Comparison of ENCODE assay signal across 15 cellular contexts in genomic region chr9:136586391-136586790, GRCh38. TPM values are rescaled to one million over a fixed set of nuclear protein-coding genes. Genes with fewer than 3 reads are reported as not detected.
DNase-seq lines count a peak whose midpoint lies in the region; TF ChIP-seq lines count a peak whose summit lies in the region.
"Had no signal": no experiment of that assay in that cellular context is flagged by ENCODE, and none has a peak within 500 bp of the region (broad histone marks: within the 10 kb centered on the region; RNA-seq: fewer than 3 reads in every experiment).

No MANE protein-coding gene starts in this region.

- H3K9me3 Mint-ChIP-seq in brain = peaks cover 0 to 10% (median 6%) of the 10 kb centered on the region in 5 experiments
- H3K9me3 Mint-ChIP-seq: CD14-positive monocyte, HFFc6 had no signal

- H3K4me3 Mint-ChIP-seq in brain = no peak overlapping the region
- H3K4me3 Mint-ChIP-seq: HFFc6 had no signal

- DNase-seq in activated CD4-positive, CD25-positive, alpha-beta regulatory T cell treated with anti-CD3 and anti-CD28 coated beads, Interleukin-2, amount 50 U/mL, for 72 hours = no peak
- DNase-seq in cerebellum (ENCODE audit: low spot score) = no peak
- DNase-seq in AML-193 (lab: John Stamatoyannopoulos, UW) = no peak
- DNase-seq: Caco-2, HFFc6, NCI-H1417 treated with DMSO at 0.1 percent for 48 hours, NCI-H2029, NCI-H2171 treated with DMSO at 0.1 percent for 48 hours had no signal

- no peaks in the 10 kb centered on the region for H3K9me2 ChIP-seq in neural cell (ENCODE audit: insufficient read depth, low read length)

- TF ChIP-seq RAD21 in neural cell (conservative IDR thresholded peaks at IDR 0.05) = no peak

- TF ChIP-seq EP300 in neural cell (conservative IDR thresholded peaks at IDR 0.05; ENCODE audit: poor library complexity, severe bottlenecking) = no peak

- no peak overlapping the region for H3K4me3 ChIP-seq in BLaER1 treated with 17β-estradiol and CSF1 and Interleukin-3, amounts not matched to agents 10 nM and 100 nM
- no peak overlapping the region for H3K4me3 ChIP-seq in HEK293 (ENCODE audit: low read depth, low read length)
- H3K4me3 ChIP-seq in neural cell (ENCODE audit: low read length) = no peak overlapping the region
- H3K4me3 ChIP-seq: GM23248, SJSA1 had no signal

- H3K27ac Mint-ChIP-seq in brain = peak overlapping the region in 4 of 5 experiments; percentile 54 to 87 (median 74)
- H3K27ac Mint-ChIP-seq: CD14-positive monocyte, HFFc6 had no signal

- no peaks in the 10 kb centered on the region for H3F3A ChIP-seq in neural cell (ENCODE audit: insufficient read depth, low read length, poor library complexity, severe bottlenecking)

- no peak overlapping the region for H2AFZ ChIP-seq in neural cell (ENCODE audit: low read depth, low read length)
- H2AFZ ChIP-seq: GM23248 had no signal

- peaks cover 0 to 8% (median 0%) of the 10 kb centered on the region in 11 experiments; a peak in 7 of 22 replicates for H3K9me3 ChIP-seq in BLaER1 treated with 17β-estradiol and CSF1 and Interleukin-3, amounts not matched to agents 10 nM and 100 nM (replicated peaks in 1 of 11)
- H3K9me3 ChIP-seq in HEK293 (ENCODE audit: control insufficient read depth, insufficient read depth, low read depth, low read length) (no peaks in the 10 kb centered on the region), neural cell (ENCODE audit: low read length) (no peaks in the 10 kb centered on the region)
- H3K9me3 ChIP-seq: SJSA1 had no signal

- H3K79me2 ChIP-seq in neural cell (replicated peaks; ENCODE audit: insufficient read depth, low read length) = no peaks in the 10 kb centered on the region

- H3K27ac ChIP-seq in BLaER1 treated with 17β-estradiol and CSF1 and Interleukin-3, amounts not matched to agents 10 nM and 100 nM = no peak overlapping the region
- H3K27ac ChIP-seq in HEK293 (ENCODE audit: extremely low read depth, low read depth, low read length) = no peak overlapping the region
- no peak overlapping the region for H3K27ac ChIP-seq in neural cell (ENCODE audit: low read length)
- H3K27ac ChIP-seq: GM23248, SJSA1 had no signal

- peaks cover 73 to 100% (median 90%) of the 10 kb centered on the region in 10 experiments for H3K4me1 ChIP-seq in BLaER1 treated with 17β-estradiol and CSF1 and Interleukin-3, amounts not matched to agents 10 nM and 100 nM
- H3K4me1 ChIP-seq in HEK293 (ENCODE audit: control insufficient read depth, insufficient read depth, low read length) = no peaks in the 10 kb centered on the region
- H3K4me1 ChIP-seq: Caco-2 had no signal

- H3K27me3 Mint-ChIP-seq in brain = no peaks in the 10 kb centered on the region

- peak overlapping the region in 1 of 11 experiments; percentile 71; a peak in 1 of 22 replicates for H3K9ac ChIP-seq in BLaER1 treated with 17β-estradiol and CSF1 and Interleukin-3, amounts not matched to agents 10 nM and 100 nM
- H3K9ac ChIP-seq in neural cell (ENCODE audit: low read length) = no peak overlapping the region
- H3K9ac ChIP-seq: GM23248 had no signal

- no peaks in the 10 kb centered on the region for H3K36me3 Mint-ChIP-seq in brain
- H3K36me3 Mint-ChIP-seq: CD14-positive monocyte had no signal

- peak overlapping the region; percentile 77 to 99 (median 98) for H3K4me2 ChIP-seq in BLaER1 treated with 17β-estradiol and CSF1 and Interleukin-3, amounts not matched to agents 10 nM and 100 nM
- no peak overlapping the region for H3K4me2 ChIP-seq in neural cell (ENCODE audit: low read length)

- POLR2A ChIA-PET in HEK293 (lab: Yijun Ruan, JAX) = no interaction called here

- CTCF ChIA-PET in HEK293 (lab: Yijun Ruan, JAX) = no interaction called here

- H4K20me1 ChIP-seq in BLaER1 treated with 17β-estradiol and CSF1 and Interleukin-3, amounts not matched to agents 10 nM and 100 nM = peaks cover 0 to 30% (median 14%) of the 10 kb centered on the region in 11 experiments; a peak in 9 of 22 replicates
- H4K20me1 ChIP-seq in neural cell (ENCODE audit: insufficient read depth) = no peaks in the 10 kb centered on the region

- TF ChIP-seq CTCF in HEK293 (tag by site-specific recombination; IDR thresholded peaks at IDR 0.05) = no peak
- TF ChIP-seq CTCF in brain (conservative IDR thresholded peaks at IDR 0.05) = no peak
- TF ChIP-seq CTCF in neural cell (IDR thresholded peaks at IDR 0.05; ENCODE audit: poor library complexity, severe bottlenecking) = no peak

- peaks cover 0 to 30% (median 0%) of the 10 kb centered on the region in 11 experiments; a peak in 7 of 22 replicates for H3K27me3 ChIP-seq in BLaER1 treated with 17β-estradiol and CSF1 and Interleukin-3, amounts not matched to agents 10 nM and 100 nM
- no peaks in the 10 kb centered on the region for H3K27me3 ChIP-seq in neural cell (ENCODE audit: insufficient read depth, low read depth, low read length)
- H3K27me3 ChIP-seq: SJSA1 had no signal

- H3K4me1 Mint-ChIP-seq in brain = peaks cover 56% of the 10 kb centered on the region

- no peaks in the 10 kb centered on the region for H3K36me3 ChIP-seq in BLaER1 treated with 17β-estradiol and CSF1 and Interleukin-3, amounts not matched to agents 10 nM and 100 nM
- H3K36me3 ChIP-seq in HEK293 (ENCODE audit: control insufficient read depth in 2 of 2, insufficient read depth in 1 of 2, low read length in 2 of 2) = no peaks in the 10 kb centered on the region
- H3K36me3 ChIP-seq in neural cell (ENCODE audit: insufficient read depth, low read length) = no peaks in the 10 kb centered on the region
- H3K36me3 ChIP-seq: SJSA1 had no signal

TF ChIP-seq in HEK293, 187 proteins besides CTCF, POLR2A, EP300 and RAD21 (continues in another document):
- TF ChIP-seq ZSCAN23 (tag by site-specific recombination; IDR thresholded peaks at IDR 0.05) (no peak), ZNF280C (tag by site-specific recombination; IDR thresholded peaks at IDR 0.05) (no peak), ZNF2 (tag by site-specific recombination; IDR thresholded peaks at IDR 0.05) (no peak)

TF ChIP-seq in neural cell, 6 proteins besides CTCF, POLR2A, EP300 and RAD21:
- peak; percentile 11 for TF ChIP-seq POLR2AphosphoS5 (IDR thresholded peaks at IDR 0.05)
- TF ChIP-seq MXI1 (conservative IDR thresholded peaks at IDR 0.05; ENCODE audit: poor library complexity, severe bottlenecking) = no peak

RNA-seq across cellular contexts. Expression of gene NOTCH1, which starts 40.5 kb away (rescaled TPM):
- polyA plus RNA-seq in brain (ENCODE audit: insufficient read depth, low read depth, low replicate concordance) (12.3 TPM), neural cell (0.15 and 0.32 TPM in 2 replicates)
- polyA minus RNA-seq in neural cell = 1.9 and 2.9 TPM in 2 replicates
- 35.2 TPM for total RNA-seq in cerebellum

Comparison
In these comparisons a context has a peak if more than half of its experiments do, and no peak if none do; other contexts are left out.
1. RNA of gene NOTCH1, which starts 40.5 kb away (polyA plus RNA-seq): 12.3 TPM in brain (single experiment); 0.15 to 0.32 TPM in neural cell; every median in the first group is over 10 times any median in the second.